2 cellular contexts compared by ENCODE assay signal in genomic region chr10:62022830-62023229, GRCh38.
A peak's percentile ranks its signal among the peaks of the same experiment; 100 is the strongest.
TF ChIP-seq lines count a peak whose summit lies in the region.

No MANE protein-coding gene starts in this region.

TF ChIP-seq in liver, 16 proteins besides CTCF, POLR2A, EP300 and RAD21 (continued from another document):
- TF ChIP-seq SP1 (IDR thresholded peaks at IDR 0.05) (peak; percentile 57), HNF4G (IDR thresholded peaks at IDR 0.05) (peak; percentile 31), JUND (IDR thresholded peaks at IDR 0.05) (peak; percentile 22 to 59), YY1 (IDR thresholded peaks at IDR 0.05) (peak; percentile 36), RXRA (IDR thresholded peaks at IDR 0.05) (peak; percentile 35 to 58), EGR1 (IDR thresholded peaks at IDR 0.05; ENCODE audit: low read depth in 2 of 2) (no peak)
TF ChIP-seq in liver: peak in this region for 6.

TF ChIP-seq in WTC11, 78 proteins besides CTCF, POLR2A, EP300 and RAD21 (continued from another document):
- TF ChIP-seq ZNF281 (CRISPR knock-in tag; IDR thresholded peaks at IDR 0.05) (no peak), ELF4 (CRISPR knock-in tag; IDR thresholded peaks at IDR 0.05; ENCODE audit: low read depth) (no peak), ZNF423 (CRISPR knock-in tag; IDR thresholded peaks at IDR 0.05) (no peak), NFYB (CRISPR knock-in tag; conservative IDR thresholded peaks at IDR 0.05; ENCODE audit: low read depth) (no peak), NFATC4 (CRISPR knock-in tag; IDR thresholded peaks at IDR 0.05) (no peak), SMAD4 (CRISPR knock-in tag; IDR thresholded peaks at IDR 0.05) (no peak), IRF1 (CRISPR knock-in tag; IDR thresholded peaks at IDR 0.05) (no peak), RELA (CRISPR knock-in tag; IDR thresholded peaks at IDR 0.05; ENCODE audit: borderline replicate concordance) (no peak), ATF1 (CRISPR knock-in tag; IDR thresholded peaks at IDR 0.05) (no peak)
- TF ChIP-seq, protein P1, sequence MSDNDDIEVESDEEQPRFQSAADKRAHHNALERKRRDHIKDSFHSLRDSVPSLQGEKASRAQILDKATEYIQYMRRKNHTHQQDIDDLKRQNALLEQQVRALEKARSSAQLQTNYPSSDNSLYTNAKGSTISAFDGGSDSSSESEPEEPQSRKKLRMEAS (CRISPR knock-in tag; IDR thresholded peaks at IDR 0.05) = no peak
